In the genomic region with DNA sequence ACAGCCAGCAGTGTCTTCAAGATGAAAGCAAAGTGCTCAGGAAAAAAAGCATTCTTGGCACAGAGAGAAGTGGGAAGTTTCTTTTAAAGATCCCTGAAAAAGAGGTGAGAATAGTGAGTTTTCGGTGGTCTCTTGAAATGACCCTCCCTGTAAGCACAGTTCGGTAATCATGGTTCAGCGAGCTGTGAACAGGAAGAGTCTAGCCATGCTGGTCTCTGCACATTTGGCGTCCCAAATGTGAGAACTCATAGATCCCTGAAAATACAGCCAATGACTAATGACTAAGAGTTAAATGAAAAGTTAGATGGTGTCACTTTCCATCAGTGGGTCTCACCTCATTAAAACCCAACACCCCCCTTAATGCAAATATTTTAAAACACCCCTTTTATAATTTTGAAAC, we compare ENCODE assay signal across 24 cellular contexts. TPM values are rescaled to one million over a fixed set of nuclear protein-coding genes. Genes with fewer than 3 reads are reported as not detected.
"Had no signal": no experiment of that assay in that cellular context is flagged by ENCODE, and none has a peak within 500 bp of the region (broad histone marks: within the 10 kb centered on the region; RNA-seq: fewer than 3 reads in every experiment).

No MANE protein-coding gene starts in this region.

- H3K4me3 Mint-ChIP-seq: activated naive CD4-positive, alpha-beta T cell treated with anti-CD3 and anti-CD28 coated beads, Interleukin-2, amount 10 ng/mL, durations not matched to agents 7 days and 5 days; nephron progenitor cell; stimulated activated memory B cell treated with anti-CD40 and anti-IgM and Interleukin-4, amounts not matched to agents 10 μg/mL and 1 μg/mL and 100 μg/mL, for 72 hours; WTC11 had no signal

- H3K36me3 Mint-ChIP-seq: stimulated activated memory B cell treated with anti-CD40 and anti-IgM and Interleukin-4, amounts not matched to agents 10 μg/mL and 1 μg/mL and 100 μg/mL, for 72 hours had no signal

- H3K9me3 ChIP-seq: pancreas, uterus had no signal

- ATAC-seq: activated T-cell treated with anti-CD3 and anti-CD28 coated beads, Interleukin-2, amount 50 U/mL, for 72 hours; pancreas; sciatic nerve; stimulated activated memory B cell treated with anti-CD40 and anti-IgM and Interleukin-4, amounts not matched to agents 10 μg/mL and 1 μg/mL and 100 μg/mL, for 72 hours; WTC11 had no signal

- H3K4me1 Mint-ChIP-seq: stimulated activated memory B cell treated with anti-CD40 and anti-IgM and Interleukin-4, amounts not matched to agents 10 μg/mL and 1 μg/mL and 100 μg/mL, for 72 hours had no signal

- H3K27ac ChIP-seq: ascending aorta, brain microvascular endothelial cell, hepatocyte, left ventricle myocardium inferior, pancreas, uterus had no signal

- H3K27me3 ChIP-seq: ascending aorta, brain microvascular endothelial cell, hepatocyte, pancreas, stomach, transverse colon, uterus had no signal

- H3K4me1 ChIP-seq: uterus had no signal

- H2AFZ ChIP-seq: hepatocyte had no signal

- DNase-seq: activated CD4-positive, alpha-beta T cell treated with anti-CD3 and anti-CD28 coated beads, Interleukin-2, amount 50 U/mL, for 48 hours; activated effector memory CD4-positive, alpha-beta T cell treated with anti-CD3 and anti-CD28 coated beads, Interleukin-2, amount 50 U/mL, for 16 hours; activated naive CD4-positive, alpha-beta T cell treated with anti-CD3 and anti-CD28 coated beads, Interleukin-2, amount 10 ng/mL, durations not matched to agents 7 days and 5 days; activated T-cell treated with anti-CD3 and anti-CD28 coated beads, Interleukin-2, amount 50 U/mL, for 72 hours; brain microvascular endothelial cell; caudate nucleus; dermis blood vessel endothelial cell; effector CD8-positive, alpha-beta T cell; erythroblast; foreskin melanocyte; left ventricle myocardium inferior; nephron progenitor cell; pancreas; small intestine; stimulated activated CD4-positive, alpha-beta T cell treated with anti-CD3 and anti-CD28 coated beads, Interleukin-15, amount 100 ng/mL, for 24 hours; stomach; T-helper 1 cell; transverse colon; uterus had no signal

- H3K36me3 ChIP-seq: pancreas, transverse colon, uterus had no signal

- H3K4me3 ChIP-seq: ascending aorta, hepatocyte, left ventricle myocardium inferior, pancreas, uterus had no signal

- H3K4me2 ChIP-seq: hepatocyte had no signal

- H3K27ac Mint-ChIP-seq: activated naive CD4-positive, alpha-beta T cell treated with anti-CD3 and anti-CD28 coated beads, Interleukin-2, amount 10 ng/mL, durations not matched to agents 7 days and 5 days; activated T-cell treated with anti-CD3 and anti-CD28 coated beads, Interleukin-2, amount 50 U/mL, for 72 hours; nephron progenitor cell; stimulated activated memory B cell treated with anti-CD40 and anti-IgM and Interleukin-4, amounts not matched to agents 10 μg/mL and 1 μg/mL and 100 μg/mL, for 72 hours; WTC11 had no signal

RNA-seq across cellular contexts. Expression of gene IL1RL2, which starts 40.9 kb away (rescaled TPM):
- total RNA-seq: ascending aorta, hepatocyte, sciatic nerve, WTC11 had no signal
